ENCODE assay signal across 16 cellular contexts in genomic region chr5:85590764-85591163, GRCh38.
DNase-seq lines count a peak whose midpoint lies in the region; TF ChIP-seq lines count a peak whose summit lies in the region.
"Had no signal": no experiment of that assay in that cellular context is flagged by ENCODE, and none has a peak within 500 bp of the region (broad histone marks: within the 10 kb centered on the region; RNA-seq: fewer than 3 reads in every experiment).

No MANE protein-coding gene starts in this region.

- H3K4me1 Mint-ChIP-seq in glutamatergic neuron (ENCODE audit: low read depth, unreplicated experiment): peaks cover 8% of the 10 kb centered on the region
- H3K4me1 Mint-ChIP-seq: B cell had no signal

- no peak overlapping the region for H3K4me3 ChIP-seq in cardiac muscle cell
- no peak overlapping the region for H3K4me3 ChIP-seq in left ventricle myocardium inferior
- no peak overlapping the region for H3K4me3 ChIP-seq in adrenal gland
- H3K4me3 ChIP-seq: BLaER1 had no signal

- H3K27ac ChIP-seq in cardiac muscle cell (peak overlapping the region; percentile 69), left ventricle myocardium inferior (replicated peaks) (no peak overlapping the region), adrenal gland (no peak overlapping the region)
- H3K27ac ChIP-seq: BLaER1, C4-2B had no signal

- peaks cover 7% of the 10 kb centered on the region for H3K9me3 Mint-ChIP-seq in glutamatergic neuron (ENCODE audit: unreplicated experiment)

- H3K36me3 ChIP-seq in cardiac muscle cell (no peaks in the 10 kb centered on the region), left ventricle myocardium inferior (no peaks in the 10 kb centered on the region), adrenal gland (replicated peaks in 1 of 2) (no peaks in the 10 kb centered on the region)
- H3K36me3 ChIP-seq: BLaER1 had no signal

- 42 to 57% (median 51%) methylated on average over 2 of the region's 2 CpGs for WGBS in adrenal gland, 4 donors

- H3K27ac Mint-ChIP-seq in glutamatergic neuron (ENCODE audit: unreplicated experiment): peak overlapping the region; percentile 40
- H3K27ac Mint-ChIP-seq: B cell; CD4-positive, CD25-positive, alpha-beta regulatory T cell; CD8-positive, alpha-beta T cell had no signal

- intact Hi-C loops in left ventricle myocardium inferior (cut with micrococcal nuclease) (no loop called here), adrenal gland (cut with DNase I) (no loop called here)

- H3K9me3 ChIP-seq in cardiac muscle cell (ENCODE audit: low read depth): no peaks in the 10 kb centered on the region
- peaks cover 14% of the 10 kb centered on the region for H3K9me3 ChIP-seq in left ventricle myocardium inferior (replicated peaks)
- no peaks in the 10 kb centered on the region for H3K9me3 ChIP-seq in adrenal gland (replicated peaks in 1 of 3)
- H3K9me3 ChIP-seq: Caco-2 had no signal

- H3K36me3 Mint-ChIP-seq in glutamatergic neuron (ENCODE audit: unreplicated experiment): peaks cover 4% of the 10 kb centered on the region
- H3K36me3 Mint-ChIP-seq: CD4-positive, CD25-positive, alpha-beta regulatory T cell; CD8-positive, alpha-beta T cell had no signal

- TF ChIP-seq POLR2A in adrenal gland (IDR thresholded peaks at IDR 0.05): no peak

- no peaks in the 10 kb centered on the region for H3K27me3 Mint-ChIP-seq in glutamatergic neuron (ENCODE audit: unreplicated experiment)
- H3K27me3 Mint-ChIP-seq: B cell; CD4-positive, CD25-positive, alpha-beta regulatory T cell had no signal

- DNase-seq in cardiac muscle cell (ENCODE audit: low read depth in 1 of 2, low spot score in 1 of 2) (peak in 1 of 2 donors; percentile 25), left ventricle myocardium inferior (no peak), NCI-H69 (lab: John Stamatoyannopoulos, UW) (peak; percentile 46), glutamatergic neuron (no peak), adrenal gland (no peak), HUDEP-2 (lab: John Stamatoyannopoulos, UW; ENCODE audit: unreplicated experiment in 76 of 76) (no peak)
- DNase-seq: Caco-2; CD4-positive, CD25-positive, alpha-beta regulatory T cell; CD8-positive, alpha-beta T cell; DMS153; DND-41; H7; HCEC 1CT had no signal

- no peak overlapping the region for H3K4me3 Mint-ChIP-seq in glutamatergic neuron (ENCODE audit: unreplicated experiment)
- H3K4me3 Mint-ChIP-seq: B cell; CD4-positive, CD25-positive, alpha-beta regulatory T cell; CD8-positive, alpha-beta T cell had no signal

- TF ChIP-seq CTCF in cardiac muscle cell (IDR thresholded peaks at IDR 0.05; ENCODE audit: low read depth, low read length): no peak
- no peak for TF ChIP-seq CTCF in left ventricle myocardium inferior (IDR thresholded peaks at IDR 0.05; ENCODE audit: borderline replicate concordance)
- TF ChIP-seq CTCF in glutamatergic neuron (IDR thresholded peaks at IDR 0.05; ENCODE audit: partially characterized antibody, unreplicated experiment): no peak
- no peak for TF ChIP-seq CTCF in adrenal gland (IDR thresholded peaks at IDR 0.05)

- no peaks in the 10 kb centered on the region for H3K27me3 ChIP-seq in cardiac muscle cell
- H3K27me3 ChIP-seq in left ventricle myocardium inferior (ENCODE audit: low read depth): no peaks in the 10 kb centered on the region
- H3K27me3 ChIP-seq in adrenal gland: no peaks in the 10 kb centered on the region
- H3K27me3 ChIP-seq: BLaER1 had no signal

- peaks cover 12% of the 10 kb centered on the region for H3K4me1 ChIP-seq in cardiac muscle cell (ENCODE audit: low read depth)
- no peaks in the 10 kb centered on the region for H3K4me1 ChIP-seq in left ventricle myocardium inferior
- no peaks in the 10 kb centered on the region for H3K4me1 ChIP-seq in adrenal gland (replicated peaks in 1 of 2)
- H3K4me1 ChIP-seq: BLaER1, Caco-2 had no signal
